In the genomic region with DNA sequence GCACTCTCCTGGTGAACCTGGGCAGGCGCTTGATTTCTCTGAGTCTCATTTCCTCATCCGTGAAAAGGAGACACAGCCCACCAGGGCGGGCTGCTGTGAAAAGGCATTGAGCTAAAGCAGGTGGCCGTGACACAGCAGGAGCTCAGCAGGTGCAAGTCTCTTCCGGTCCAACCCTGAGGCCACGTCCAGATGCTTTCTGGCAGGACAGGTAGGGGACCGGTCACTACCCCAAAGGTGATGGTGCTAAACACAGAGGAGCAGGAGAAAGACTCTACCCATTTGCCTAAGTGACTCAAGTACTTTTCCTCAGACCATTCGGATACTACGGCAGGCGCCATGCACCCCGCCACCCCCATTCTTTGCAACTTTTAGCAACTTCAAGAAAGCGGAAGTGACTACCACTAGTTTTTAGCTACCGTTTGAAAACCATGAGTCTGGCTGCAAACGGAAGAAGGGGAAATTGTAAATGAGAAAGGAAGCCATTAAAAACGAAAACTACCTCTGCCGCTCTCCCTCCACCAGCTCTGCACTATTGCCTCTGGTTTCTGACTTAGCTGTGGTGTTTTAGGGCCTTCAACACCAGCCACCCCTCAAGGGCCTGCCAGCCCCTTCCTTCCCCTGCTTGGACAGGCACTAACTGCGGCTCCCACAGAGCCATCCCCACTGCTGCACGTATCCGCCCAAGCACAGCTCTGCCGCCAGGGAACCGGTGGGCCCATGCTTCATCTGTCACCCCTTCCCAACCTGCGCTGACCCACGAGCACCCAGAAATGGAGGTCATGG, we compare ENCODE assay signal across 8 cellular contexts. TPM values are rescaled to one million over a fixed set of nuclear protein-coding genes. Genes with fewer than 3 reads are reported as not detected.
A peak's percentile ranks its signal among the peaks of the same experiment; 100 is the strongest.
DNase-seq lines count a peak whose midpoint lies in the region; ATAC-seq and TF ChIP-seq lines count a peak whose summit lies in the region.

No MANE protein-coding gene starts in this region.

- peak in 1 of 6 experiments; percentile 3 for TF ChIP-seq CTCF in Peyer's patch (IDR thresholded peaks at IDR 0.05)

- H3K27ac Mint-ChIP-seq in naive B cell = peak overlapping the region; percentile 95 to 100 (median 99)

- peak overlapping the region; percentile 87 to 100 (median 98) for H3K4me3 Mint-ChIP-seq in naive B cell

- peak overlapping the region; percentile 72 to 99 (median 82) for H3K27ac ChIP-seq in Peyer's patch

- H3K4me1 ChIP-seq in Peyer's patch = peaks cover 0 to 60% (median 45%) of the 10 kb centered on the region in 4 donors

- no peaks in the 10 kb centered on the region for H3K9me3 ChIP-seq in Peyer's patch

- ATAC-seq in GM18498 (IDR thresholded peaks at IDR 0.05; ENCODE audit: unreplicated experiment) (peak; percentile 41), HG02870 (IDR thresholded peaks at IDR 0.05; ENCODE audit: unreplicated experiment) (peak; percentile 28), naive B cell (ENCODE audit: low read depth in 2 of 2) (peak; percentile 75 to 77), GM19467 (IDR thresholded peaks at IDR 0.05; ENCODE audit: unreplicated experiment) (no peak)

- H3K4me3 ChIP-seq in Peyer's patch = peak overlapping the region; percentile 33 to 93 (median 44)

- no peaks in the 10 kb centered on the region for H3K27me3 ChIP-seq in Peyer's patch

- H3K9me3 Mint-ChIP-seq in naive B cell = no peaks in the 10 kb centered on the region

- no peaks in the 10 kb centered on the region for H3K27me3 Mint-ChIP-seq in naive B cell

- H3K36me3 ChIP-seq in Peyer's patch = peaks cover 0 to 15% (median 0%) of the 10 kb centered on the region in 3 donors

- H3K4me1 Mint-ChIP-seq in naive B cell = peaks cover 67 to 82% (median 78%) of the 10 kb centered on the region in 3 donors

- TF ChIP-seq POLR2A in Peyer's patch (IDR thresholded peaks at IDR 0.05) = no peak

- H3K36me3 Mint-ChIP-seq in naive B cell = peaks cover 0 to 19% of the 10 kb centered on the region in 2 donors

- DNase-seq in Peyer's patch (peak in 2 of 3 donors; percentile 90), naive B cell (peak; percentile 93), NCI-H1436 treated with DMSO at 0.1 percent for 48 hours (lab: John Stamatoyannopoulos, UW) (no peak), AG20443 (ENCODE audit: low spot score) (no peak)
- peak; percentile 64 for DNase-seq in activated naive CD4-positive, alpha-beta T cell treated with Interleukin-2 at 50 U/mL for 16 hours

RNA-seq across cellular contexts. Expression of gene PPP6R1, which starts 4.8 kb away (rescaled TPM):
- 100 to 1,000 TPM in 2 of 4 donors, 10 to 100 TPM in 2; 71.2 to 123 (median 94.8) TPM for total RNA-seq in Peyer's patch
- 10 to 100 TPM; 21.4 to 81.1 (median 41.1) TPM for polyA plus RNA-seq in naive B cell (ENCODE audit: low read depth in 6 of 6)

RNA-seq across cellular contexts. Expression of gene TMEM86B, which starts 25.5 kb away (rescaled TPM):
- 10 to 100 TPM in 3 of 4 donors, 1 to 10 TPM in 1; 9.1 to 39.8 (median 15.1) TPM for total RNA-seq in Peyer's patch
- polyA plus RNA-seq in naive B cell (ENCODE audit: low read depth in 6 of 6) = 1 to 10 TPM in 2 of 6 donors, under 1 TPM in 2, not detected in 2; 0.25 to 1.5 (median 0.76) TPM

RNA-seq across cellular contexts. Expression of gene HSPBP1, which starts 25.9 kb away (rescaled TPM):
- total RNA-seq in Peyer's patch = 10 to 100 TPM; 14.4 to 38.0 (median 25.6) TPM
- 10 to 100 TPM; 22.6 to 40.0 (median 32.6) TPM for polyA plus RNA-seq in naive B cell (ENCODE audit: low read depth in 6 of 6)

RNA-seq across cellular contexts. Expression of gene BRSK1, which starts 29.8 kb away (rescaled TPM):
- 1 to 10 TPM in 3 of 4 donors, under 1 TPM in 1; 0.35 to 6.6 (median 3.0) TPM for total RNA-seq in Peyer's patch
- polyA plus RNA-seq in naive B cell (ENCODE audit: low read depth in 6 of 6) = not detected

RNA-seq across cellular contexts. Expression of gene PTPRH, which starts 44.7 kb away (rescaled TPM):
- 100 to 1,000 TPM in 3 of 4 donors, 10 to 100 TPM in 1; 26.4 to 261 (median 246) TPM for total RNA-seq in Peyer's patch
- polyA plus RNA-seq in naive B cell (ENCODE audit: low read depth in 6 of 6) = not detected

Comparison
In these comparisons a context has a peak if more than half of its experiments do, and no peak if none do; other contexts are left out.
1. DNase-seq: peak in Peyer's patch (2 of 3), activated naive CD4-positive, alpha-beta T cell treated with Interleukin-2 at 50 U/mL for 16 hours (single experiment) and naive B cell (single experiment); none in NCI-H1436 treated with DMSO at 0.1 percent for 48 hours (single experiment) and AG20443 (single experiment).